1 cellular context compared by ENCODE assay signal in genomic region chr9:110650261-110650660, GRCh38.
TF ChIP-seq lines count a peak whose summit lies in the region.

No MANE protein-coding gene starts in this region.

TF ChIP-seq in HepG2, 621 proteins besides CTCF, POLR2A, EP300 and RAD21 (continued from another document):
- TF ChIP-seq ZNF609 (CRISPR knock-in tag; IDR thresholded peaks at IDR 0.05; ENCODE audit: borderline replicate concordance) (no peak), DMTF1 (CRISPR knock-in tag; IDR thresholded peaks at IDR 0.05) (no peak), ZNF138 (CRISPR knock-in tag; IDR thresholded peaks at IDR 0.05; ENCODE audit: low read depth) (no peak), ZMAT5 (CRISPR knock-in tag; IDR thresholded peaks at IDR 0.05; ENCODE audit: borderline replicate concordance, low read depth) (no peak), SMAD3 (CRISPR knock-in tag; IDR thresholded peaks at IDR 0.05) (no peak), RARG (CRISPR knock-in tag; IDR thresholded peaks at IDR 0.05; ENCODE audit: low read depth) (no peak), RFX1 (IDR thresholded peaks at IDR 0.05) (no peak), DNMT3B (CRISPR knock-in tag; conservative IDR thresholded peaks at IDR 0.05) (no peak), FOXO1 (CRISPR knock-in tag; IDR thresholded peaks at IDR 0.05) (no peak), ZNF597 (CRISPR knock-in tag; IDR thresholded peaks at IDR 0.05) (no peak), ZSCAN30 (CRISPR knock-in tag; IDR thresholded peaks at IDR 0.05) (no peak), DRAP1 (CRISPR knock-in tag; IDR thresholded peaks at IDR 0.05) (no peak), MED1 (CRISPR knock-in tag; IDR thresholded peaks at IDR 0.05) (no peak)
TF ChIP-seq in HepG2: peak in this region for 0.
